Comparison of ENCODE assay signal across 8 cellular contexts in genomic region chr19:43618921-43619261, GRCh38. TPM values are rescaled to one million over a fixed set of nuclear protein-coding genes. Genes with fewer than 3 reads are reported as not detected.
DNase-seq lines count a peak whose midpoint lies in the region; ATAC-seq and TF ChIP-seq lines count a peak whose summit lies in the region.

No MANE protein-coding gene starts in this region.

- TF ChIP-seq CTCF in breast epithelium (IDR thresholded peaks at IDR 0.05), result no peak

- peak overlapping the region; percentile 91 for H3K27ac ChIP-seq in breast epithelium

- DNase-seq in DMS153 (lab: John Stamatoyannopoulos, UW), result peak; percentile 31
- peak; percentile 82 for DNase-seq in HuH-7 (ENCODE audit: low spot score)
- peak; percentile 82 to 83 for DNase-seq in SHP77 (lab: John Stamatoyannopoulos, UW)
- DNase-seq in breast epithelium (ENCODE audit: low spot score in 2 of 2), result no peak
- no peak for DNase-seq in left colon
- peak; percentile 15 for DNase-seq in stimulated activated CD8-positive, alpha-beta memory T cell treated with anti-CD3 and anti-CD28 coated beads, Interleukin-4, amount 100 ng/mL, for 24 hours (ENCODE audit: low read depth)
- no peak for DNase-seq in cortex of kidney (lab: John Stamatoyannopoulos, UW)

- no peaks in the 10 kb centered on the region for H3K36me3 ChIP-seq in breast epithelium

- no peaks in the 10 kb centered on the region for H3K9me3 ChIP-seq in breast epithelium

- peak overlapping the region; percentile 81 to 91 (median 82) for H3K4me3 ChIP-seq in breast epithelium

- no peak for TF ChIP-seq POLR2A in breast epithelium (IDR thresholded peaks at IDR 0.05)

- H3K4me1 ChIP-seq in breast epithelium, result no peaks in the 10 kb centered on the region

- intact Hi-C loops in breast epithelium (cut with DNase I; ENCODE audit: low total_unique reads) (no loop called here), left colon (cut with DNase I, micrococcal nuclease) (no loop called here)

- ATAC-seq in GM21367 (IDR thresholded peaks at IDR 0.05; ENCODE audit: unreplicated experiment), result peak; percentile 21
- peak; percentile 46 for ATAC-seq in left colon

- no peaks in the 10 kb centered on the region for H3K27me3 ChIP-seq in breast epithelium

RNA-seq across cellular contexts. Expression of gene ZNF428, which starts 0.5 kb away (rescaled TPM):
- total RNA-seq in breast epithelium, result 10 to 100 TPM; 24.7 to 31.1 (median 28.2) TPM
- total RNA-seq in left colon, result 10 to 100 TPM; 16.3 to 18.7 TPM

RNA-seq across cellular contexts. Expression of gene SRRM5, which starts 7.0 kb away (rescaled TPM):
- total RNA-seq in breast epithelium (1 to 10 TPM in 1 of 3 donors, under 1 TPM in 2; 0.32 to 1.6 (median 0.33) TPM), left colon (under 1 TPM; 0.14 to 0.73 TPM)

RNA-seq across cellular contexts. Expression of gene CADM4, which starts 20.8 kb away (rescaled TPM):
- 10 to 100 TPM in 2 of 3 donors, 1 to 10 TPM in 1; 2.1 to 20.8 (median 18.0) TPM for total RNA-seq in breast epithelium
- total RNA-seq in left colon, result 1 to 10 TPM; 2.0 to 4.9 TPM

RNA-seq across cellular contexts. Expression of gene ZNF576, which starts 22.5 kb away (rescaled TPM):
- total RNA-seq in breast epithelium (10 to 100 TPM; 14.2 to 18.0 (median 14.8) TPM), left colon (10 to 100 TPM; 13.5 to 16.6 TPM)

RNA-seq across cellular contexts. Expression of gene IRGQ, which starts 23.0 kb away (rescaled TPM):
- total RNA-seq in breast epithelium, result 10 to 100 TPM; 14.9 to 17.4 (median 16.1) TPM
- total RNA-seq in left colon, result 10 to 100 TPM; 19.8 to 23.3 TPM

Comparison
In these comparisons a context has a peak if more than half of its experiments do, and no peak if none do; other contexts are left out.
1. DNase-seq: peak in DMS153 (single experiment), HuH-7 (single experiment), SHP77 (2 of 2) and stimulated activated CD8-positive, alpha-beta memory T cell treated with anti-CD3 and anti-CD28 coated beads, Interleukin-4, amount 100 ng/mL, for 24 hours (single experiment); none in breast epithelium (0 of 2), left colon (0 of 2) and cortex of kidney (single experiment).